In genomic region chr7:75028299-75028698, GRCh38 we compare ENCODE assay signal across 21 cellular contexts.
"Had no signal": no experiment of that assay in that cellular context is flagged by ENCODE, and none has a peak within 500 bp of the region (broad histone marks: within the 10 kb centered on the region; RNA-seq: fewer than 3 reads in every experiment).

No MANE protein-coding gene starts in this region.

- DNase-seq: dermis blood vessel endothelial cell; erythroblast; foreskin keratinocyte; kidney; left cardiac atrium; left ventricle myocardium superior; mesendoderm; naive B cell; ovary; small intestine; stimulated activated CD4-positive, alpha-beta T cell treated with anti-CD3 and anti-CD28 coated beads, Interleukin-12 subunit alpha, Interleukin-12 subunit beta, amount 100 ng/mL, for 4 hours; stimulated activated naive CD4-positive, alpha-beta T cell; stomach; substantia nigra; transverse colon had no signal

- H3K36me3 ChIP-seq: ovary, transverse colon had no signal

- ATAC-seq: foreskin keratinocyte, left cardiac atrium, left ventricle myocardium superior had no signal

- H3K27me3 ChIP-seq: foreskin keratinocyte, ovary, right atrium auricular region, stomach, transverse colon had no signal

- H3K36me3 Mint-ChIP-seq: naive B cell had no signal

- H3K27ac Mint-ChIP-seq: nephron had no signal

- H3K27ac ChIP-seq: foreskin keratinocyte, ovary, right atrium auricular region, stomach, thoracic aorta, transverse colon had no signal

- H3K4me3 ChIP-seq: ovary, right atrium auricular region, stomach, thoracic aorta, transverse colon had no signal

- H3K9me3 ChIP-seq: ovary, right atrium auricular region, thoracic aorta had no signal

- H3K4me1 ChIP-seq: foreskin keratinocyte, right atrium auricular region, stomach, transverse colon had no signal

- FAIRE-seq: colon, endothelial cell of umbilical vein, kidney, small intestine, urothelium cell line had no signal

- H3K9me3 Mint-ChIP-seq: naive B cell, nephron had no signal

- H3K27me3 Mint-ChIP-seq: naive B cell had no signal

- H3K4me3 Mint-ChIP-seq: naive B cell, nephron had no signal
